7 cellular contexts compared by ENCODE assay signal in genomic region chr3:63745757-63746156, GRCh38.
"Had no signal": no experiment of that assay in that cellular context is flagged by ENCODE, and none has a peak within 500 bp of the region (broad histone marks: within the 10 kb centered on the region; RNA-seq: fewer than 3 reads in every experiment).

No MANE protein-coding gene starts in this region.

- DNase-seq: GDM1, GF-D8 had no signal

- FAIRE-seq: G401.6, GM12891, GM12892, GM18507, GM19239 had no signal
